Comparison of ENCODE assay signal across 9 cellular contexts in the genomic region with DNA sequence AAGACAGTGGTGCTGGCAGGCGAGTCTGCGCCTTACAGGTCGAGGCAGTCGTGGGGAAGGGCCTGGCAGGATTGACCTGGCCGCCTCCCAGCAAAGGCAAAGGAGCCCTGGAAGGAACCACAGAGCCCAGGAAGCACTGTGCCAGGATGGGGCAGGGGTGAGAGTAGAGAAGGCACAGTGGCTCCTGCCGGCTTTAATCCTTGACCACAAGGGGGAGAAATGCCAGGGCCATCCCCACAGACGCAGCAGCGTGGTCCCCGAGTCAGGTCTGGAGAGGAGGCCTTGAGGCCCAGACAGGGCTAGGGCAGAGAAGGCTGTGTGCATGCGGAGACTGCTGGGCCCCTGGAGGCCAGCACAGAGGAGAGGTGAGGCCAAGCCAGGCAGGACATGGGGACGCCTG. TPM values are rescaled to one million over a fixed set of nuclear protein-coding genes. Genes with fewer than 3 reads are reported as not detected.
DNase-seq lines count a peak whose midpoint lies in the region; ATAC-seq, FAIRE-seq and TF ChIP-seq lines count a peak whose summit lies in the region.
"Had no signal": no experiment of that assay in that cellular context is flagged by ENCODE, and none has a peak within 500 bp of the region (broad histone marks: within the 10 kb centered on the region; RNA-seq: fewer than 3 reads in every experiment).

No MANE protein-coding gene starts in this region.

- H3K4me3 ChIP-seq in breast epithelium (no peak overlapping the region), lung (no peak overlapping the region)

- TF ChIP-seq CTCF in breast epithelium (IDR thresholded peaks at IDR 0.05) (peak in 2 of 3 donors; percentile 26 to 31), lung (IDR thresholded peaks at IDR 0.05; ENCODE audit: control extremely low read depth, extremely low read depth) (no peak)

- FAIRE-seq in RCC 7860 (lab: Jason Lieb, UNC): no peak

- H3K27ac ChIP-seq in breast epithelium: peak overlapping the region; percentile 25 to 57
- H3K27ac ChIP-seq in lung (ENCODE audit: low read depth in 1 of 2, low read length in 1 of 2): peak overlapping the region in 1 of 2 donors; percentile 37

- H3K4me1 ChIP-seq in breast epithelium: no peaks in the 10 kb centered on the region
- H3K4me1 ChIP-seq in lung (ENCODE audit: control insufficient read depth in 2 of 2, insufficient read depth in 2 of 2, low read length in 2 of 2): peaks cover 0 to 5% of the 10 kb centered on the region in 2 donors

- 50 to 63% methylated on average over 11 of the region's 11 CpGs for WGBS in lung, 2 donors

- no peaks in the 10 kb centered on the region for H3K27me3 ChIP-seq in breast epithelium
- H3K27me3 ChIP-seq in lung (ENCODE audit: control insufficient read depth, insufficient read depth): no peaks in the 10 kb centered on the region

- ATAC-seq in lung (ENCODE audit: insufficient read depth, low FRiP score): no peak
- ATAC-seq in HG03460 (IDR thresholded peaks at IDR 0.05; ENCODE audit: unreplicated experiment): no peak
- ATAC-seq in HG03378 (IDR thresholded peaks at IDR 0.05; ENCODE audit: unreplicated experiment): no peak

- DNase-seq in DMS114 treated with DMSO at 0.1 percent for 48 hours (lab: John Stamatoyannopoulos, UW; ENCODE audit: unreplicated experiment) (peak; percentile 86), NAMALWA (ENCODE audit: low spot score) (peak; percentile 43), breast epithelium (ENCODE audit: low spot score in 2 of 2) (peak in 1 of 2 donors; percentile 63), lung (ENCODE audit: low spot score) (peak; percentile 53), RCC 7860 (ENCODE audit: low spot score) (no peak), dedifferentiated amniotic fluid mesenchymal stem cell (ENCODE audit: extremely low spot score) (no peak)
- DNase-seq: NCI-H774 had no signal

- H3K36me3 ChIP-seq in breast epithelium: no peaks in the 10 kb centered on the region
- H3K36me3 ChIP-seq in lung (ENCODE audit: control insufficient read depth in 2 of 2, insufficient read depth in 2 of 2, low read length in 2 of 2): peaks cover 0 to 13% of the 10 kb centered on the region in 2 donors

- intact Hi-C loops in breast epithelium (cut with DNase I; ENCODE audit: low total_unique reads): no loop called here

- no peak for TF ChIP-seq POLR2A in breast epithelium (IDR thresholded peaks at IDR 0.05)

- H3K9me3 ChIP-seq in breast epithelium: peaks cover 10 to 11% of the 10 kb centered on the region in 2 donors
- peaks cover 0 to 2% of the 10 kb centered on the region in 2 donors for H3K9me3 ChIP-seq in lung (ENCODE audit: control insufficient read depth in 2 of 2, insufficient read depth in 1 of 2, low read length in 1 of 2)

RNA-seq across cellular contexts. Expression of a gene that starts 9.9 kb away (rescaled TPM):
- 100 to 1,000 TPM; 105 to 117 (median 117) TPM for total RNA-seq in breast epithelium
- total RNA-seq in lung: 100 to 1,000 TPM in 1 of 2 donors, 10 to 100 TPM in 1; 57.8 to 151 TPM
- polyA plus RNA-seq in lung: 100 to 1,000 TPM; 139 to 180 TPM

RNA-seq across cellular contexts. Expression of a gene that starts 10.4 kb away (rescaled TPM):
- total RNA-seq in breast epithelium: 10 to 100 TPM in 2 of 3 donors, 1 to 10 TPM in 1; 9.8 to 26.4 (median 20.6) TPM
- 100 to 1,000 TPM in 1 of 2 donors, 10 to 100 TPM in 1; 45.6 to 165 TPM for total RNA-seq in lung
- polyA plus RNA-seq in lung: 100 to 1,000 TPM in 1 of 2 donors, 10 to 100 TPM in 1; 73.9 to 107 TPM

RNA-seq across cellular contexts. Expression of a gene that starts 16.7 kb away (rescaled TPM):
- total RNA-seq in breast epithelium: 10 to 100 TPM; 40.3 to 63.7 (median 49.8) TPM
- 100 to 1,000 TPM in 1 of 2 donors, 10 to 100 TPM in 1; 44.3 to 124 TPM for total RNA-seq in lung
- 100 to 1,000 TPM in 1 of 2 donors, 10 to 100 TPM in 1; 71.6 to 104 TPM for polyA plus RNA-seq in lung

RNA-seq across cellular contexts. Expression of a gene that starts 18.2 kb away (rescaled TPM):
- total RNA-seq in breast epithelium (100 to 1,000 TPM in 1 of 3 donors, 10 to 100 TPM in 2; 71.4 to 135 (median 90.3) TPM), lung (100 to 1,000 TPM in 1 of 2 donors, 10 to 100 TPM in 1; 70.2 to 322 TPM)
- 100 to 1,000 TPM; 244 to 438 TPM for polyA plus RNA-seq in lung

Comparison
In these comparisons a context has a peak if more than half of its experiments do, and no peak if none do; other contexts are left out.
1. DNase-seq: peak in DMS114 treated with DMSO at 0.1 percent for 48 hours (single experiment), NAMALWA (single experiment) and lung (single experiment); none in RCC 7860 (single experiment) and dedifferentiated amniotic fluid mesenchymal stem cell (single experiment).